In the genomic region with DNA sequence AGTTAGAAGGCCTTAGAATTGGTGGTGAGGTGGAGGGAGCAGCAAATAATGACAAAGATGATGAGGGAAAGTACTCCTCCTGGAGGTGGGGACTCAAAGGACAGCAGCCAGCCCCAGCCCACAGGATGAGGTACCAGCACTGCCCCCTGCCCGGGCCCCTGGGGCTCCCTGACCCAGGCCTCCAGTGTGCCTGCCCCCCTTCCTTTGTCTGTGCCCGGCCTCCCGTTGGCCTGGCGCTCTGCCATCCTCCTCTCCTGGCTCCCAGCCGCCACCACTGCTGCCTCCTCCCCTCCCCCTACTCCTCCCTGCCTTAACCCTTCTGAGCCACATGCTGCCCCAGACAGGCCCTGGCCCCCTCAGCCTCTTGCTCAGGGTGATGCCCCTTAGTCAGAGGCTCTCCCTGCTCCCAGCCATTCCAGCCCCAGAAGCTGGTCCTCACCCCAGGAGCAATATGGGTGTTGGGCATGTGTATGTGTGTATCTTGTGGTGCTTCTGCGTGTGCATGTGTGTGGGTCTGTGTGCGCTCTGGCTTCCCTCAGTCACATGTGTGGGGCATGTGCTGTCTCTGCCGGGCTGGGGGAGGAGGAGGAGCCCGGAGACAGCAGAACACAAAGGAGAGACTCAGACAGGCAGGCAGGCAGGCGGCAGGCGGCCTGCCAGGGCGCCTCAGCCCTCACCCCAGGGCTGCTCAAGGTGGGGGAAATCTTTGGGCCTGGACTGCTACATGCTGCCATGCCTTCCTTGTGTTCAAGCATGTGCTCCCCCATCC, we compare ENCODE assay signal across 8 cellular contexts. TPM values are rescaled to one million over a fixed set of nuclear protein-coding genes. Genes with fewer than 3 reads are reported as not detected.
DNase-seq lines count a peak whose midpoint lies in the region; ATAC-seq, FAIRE-seq and TF ChIP-seq lines count a peak whose summit lies in the region.

No MANE protein-coding gene starts in this region.

- no peak for DNase-seq in GM12891 (ENCODE audit: insufficient read length, low spot score)
- DNase-seq in NCI-H2107 treated with DMSO at 0.1 percent for 48 hours (lab: John Stamatoyannopoulos, UW; ENCODE audit: unreplicated experiment), result peak; percentile 64
- DNase-seq in WTC11 (ENCODE audit: low spot score), result peak; percentile 49
- peak; percentile 62 for DNase-seq in cerebellum (ENCODE audit: low spot score)
- peak; percentile 60 for DNase-seq in kidney glomerular epithelial cell (lab: John Stamatoyannopoulos, UW)
- DNase-seq in stimulated activated CD4-positive, alpha-beta T cell treated with anti-CD3 and anti-CD28 coated beads, Interleukin-12 subunit alpha, Interleukin-12 subunit beta, amount 100 ng/mL, for 48 hours (ENCODE audit: low read depth in 2 of 3, low spot score in 1 of 3), result peak; percentile 39 to 55 (median 47)

- CTCF ChIA-PET in WTC11 (lab: Charles Lee), result interaction anchor here (0.6 to 1.7 kb wide), 6 partner anchors 17 to 277 kb away, joined by 3 to 9 read pairs (median 4); a partner anchor contains a TSS

- peak overlapping the region; percentile 96 for H3K27ac Mint-ChIP-seq in WTC11

- POLR2A ChIA-PET in WTC11 (lab: Charles Lee), result no interaction called here

- no peak for TF ChIP-seq CTCF in WTC11 (IDR thresholded peaks at IDR 0.05)

- peak; percentile 93 for FAIRE-seq in GM12891 (lab: Jason Lieb, UNC)

- H3K9me3 Mint-ChIP-seq in WTC11, result no peaks in the 10 kb centered on the region

- no peaks in the 10 kb centered on the region for H3K27me3 Mint-ChIP-seq in WTC11 (ENCODE audit: low read depth)

- peak overlapping the region; percentile 83 for H3K4me3 Mint-ChIP-seq in WTC11

- peak; percentile 52; the same call in 1 of the 2 replicates for TF ChIP-seq POLR2A in GM12891 (IDR thresholded peaks at IDR 0.05; ENCODE audit: low read depth, low read length)

- peaks cover 72% of the 10 kb centered on the region for H3K4me1 Mint-ChIP-seq in WTC11

- ATAC-seq in WTC11 (peak; percentile 1), GM19324 (IDR thresholded peaks at IDR 0.05; ENCODE audit: low FRiP score, unreplicated experiment) (no peak), GM21367 (IDR thresholded peaks at IDR 0.05; ENCODE audit: unreplicated experiment) (no peak)

- H3K36me3 Mint-ChIP-seq in WTC11, result no peaks in the 10 kb centered on the region

TF ChIP-seq in GM12891, 5 proteins besides CTCF, POLR2A, EP300 and RAD21:
- TF ChIP-seq POU2F2 (IDR thresholded peaks at IDR 0.05; ENCODE audit: low read depth, low read length) (no peak), POLR2AphosphoS5 (IDR thresholded peaks at IDR 0.05; ENCODE audit: low read depth, low read length) (peak; percentile 60), TAF1 (IDR thresholded peaks at IDR 0.05; ENCODE audit: low read depth, low read length) (no peak)
TF ChIP-seq in GM12891: peak in this region for 1.

TF ChIP-seq in WTC11, 78 proteins besides CTCF, POLR2A, EP300 and RAD21 (continues in another document):
- TF ChIP-seq GTF2I (CRISPR knock-in tag; conservative IDR thresholded peaks at IDR 0.05) (no peak), ZBTB21 (CRISPR knock-in tag; IDR thresholded peaks at IDR 0.05; ENCODE audit: borderline replicate concordance) (peak; percentile 38; the same call in 1 of the 2 replicates), ZNF416 (CRISPR knock-in tag; IDR thresholded peaks at IDR 0.05) (no peak), SP1 (CRISPR knock-in tag; conservative IDR thresholded peaks at IDR 0.05) (peak; percentile 74), ETV6 (CRISPR knock-in tag; IDR thresholded peaks at IDR 0.05) (peak; percentile 76; the same call in 1 of the 2 replicates), FOXP1 (CRISPR knock-in tag; IDR thresholded peaks at IDR 0.05; ENCODE audit: borderline replicate concordance) (peak; percentile 65), ZNF219 (CRISPR knock-in tag; IDR thresholded peaks at IDR 0.05; ENCODE audit: borderline replicate concordance) (no peak), IRF2 (CRISPR knock-in tag; IDR thresholded peaks at IDR 0.05; ENCODE audit: borderline replicate concordance, low read depth) (no peak), FOXK1 (CRISPR knock-in tag; IDR thresholded peaks at IDR 0.05) (0 out of 2 replicates have a peak, but pooled peaks have one; percentile 9)
- TF ChIP-seq, protein P1, sequence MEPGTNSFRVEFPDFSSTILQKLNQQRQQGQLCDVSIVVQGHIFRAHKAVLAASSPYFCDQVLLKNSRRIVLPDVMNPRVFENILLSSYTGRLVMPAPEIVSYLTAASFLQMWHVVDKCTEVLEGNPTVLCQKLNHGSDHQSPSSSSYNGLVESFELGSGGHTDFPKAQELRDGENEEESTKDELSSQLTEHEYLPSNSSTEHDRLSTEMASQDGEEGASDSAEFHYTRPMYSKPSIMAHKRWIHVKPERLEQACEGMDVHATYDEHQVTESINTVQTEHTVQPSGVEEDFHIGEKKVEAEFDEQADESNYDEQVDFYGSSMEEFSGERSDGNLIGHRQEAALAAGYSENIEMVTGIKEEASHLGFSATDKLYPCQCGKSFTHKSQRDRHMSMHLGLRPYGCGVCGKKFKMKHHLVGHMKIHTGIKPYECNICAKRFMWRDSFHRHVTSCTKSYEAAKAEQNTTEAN (CRISPR knock-in tag; IDR thresholded peaks at IDR 0.05), result peak; percentile 64; the same call in 1 of the 2 replicates
- TF ChIP-seq, protein P2, sequence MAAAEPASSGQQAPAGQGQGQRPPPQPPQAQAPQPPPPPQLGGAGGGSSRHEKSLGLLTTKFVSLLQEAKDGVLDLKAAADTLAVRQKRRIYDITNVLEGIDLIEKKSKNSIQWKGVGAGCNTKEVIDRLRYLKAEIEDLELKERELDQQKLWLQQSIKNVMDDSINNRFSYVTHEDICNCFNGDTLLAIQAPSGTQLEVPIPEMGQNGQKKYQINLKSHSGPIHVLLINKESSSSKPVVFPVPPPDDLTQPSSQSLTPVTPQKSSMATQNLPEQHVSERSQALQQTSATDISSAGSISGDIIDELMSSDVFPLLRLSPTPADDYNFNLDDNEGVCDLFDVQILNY (CRISPR knock-in tag; IDR thresholded peaks at IDR 0.05), result no peak; the same call in 1 of the 2 replicates
- TF ChIP-seq, protein P3, sequence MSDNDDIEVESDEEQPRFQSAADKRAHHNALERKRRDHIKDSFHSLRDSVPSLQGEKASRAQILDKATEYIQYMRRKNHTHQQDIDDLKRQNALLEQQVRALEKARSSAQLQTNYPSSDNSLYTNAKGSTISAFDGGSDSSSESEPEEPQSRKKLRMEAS (CRISPR knock-in tag; IDR thresholded peaks at IDR 0.05), result peak; percentile 76
- TF ChIP-seq, protein P4, sequence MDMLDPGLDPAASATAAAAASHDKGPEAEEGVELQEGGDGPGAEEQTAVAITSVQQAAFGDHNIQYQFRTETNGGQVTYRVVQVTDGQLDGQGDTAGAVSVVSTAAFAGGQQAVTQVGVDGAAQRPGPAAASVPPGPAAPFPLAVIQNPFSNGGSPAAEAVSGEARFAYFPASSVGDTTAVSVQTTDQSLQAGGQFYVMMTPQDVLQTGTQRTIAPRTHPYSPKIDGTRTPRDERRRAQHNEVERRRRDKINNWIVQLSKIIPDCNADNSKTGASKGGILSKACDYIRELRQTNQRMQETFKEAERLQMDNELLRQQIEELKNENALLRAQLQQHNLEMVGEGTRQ (CRISPR knock-in tag; IDR thresholded peaks at IDR 0.05), result peak; percentile 50
- TF ChIP-seq, protein P5, sequence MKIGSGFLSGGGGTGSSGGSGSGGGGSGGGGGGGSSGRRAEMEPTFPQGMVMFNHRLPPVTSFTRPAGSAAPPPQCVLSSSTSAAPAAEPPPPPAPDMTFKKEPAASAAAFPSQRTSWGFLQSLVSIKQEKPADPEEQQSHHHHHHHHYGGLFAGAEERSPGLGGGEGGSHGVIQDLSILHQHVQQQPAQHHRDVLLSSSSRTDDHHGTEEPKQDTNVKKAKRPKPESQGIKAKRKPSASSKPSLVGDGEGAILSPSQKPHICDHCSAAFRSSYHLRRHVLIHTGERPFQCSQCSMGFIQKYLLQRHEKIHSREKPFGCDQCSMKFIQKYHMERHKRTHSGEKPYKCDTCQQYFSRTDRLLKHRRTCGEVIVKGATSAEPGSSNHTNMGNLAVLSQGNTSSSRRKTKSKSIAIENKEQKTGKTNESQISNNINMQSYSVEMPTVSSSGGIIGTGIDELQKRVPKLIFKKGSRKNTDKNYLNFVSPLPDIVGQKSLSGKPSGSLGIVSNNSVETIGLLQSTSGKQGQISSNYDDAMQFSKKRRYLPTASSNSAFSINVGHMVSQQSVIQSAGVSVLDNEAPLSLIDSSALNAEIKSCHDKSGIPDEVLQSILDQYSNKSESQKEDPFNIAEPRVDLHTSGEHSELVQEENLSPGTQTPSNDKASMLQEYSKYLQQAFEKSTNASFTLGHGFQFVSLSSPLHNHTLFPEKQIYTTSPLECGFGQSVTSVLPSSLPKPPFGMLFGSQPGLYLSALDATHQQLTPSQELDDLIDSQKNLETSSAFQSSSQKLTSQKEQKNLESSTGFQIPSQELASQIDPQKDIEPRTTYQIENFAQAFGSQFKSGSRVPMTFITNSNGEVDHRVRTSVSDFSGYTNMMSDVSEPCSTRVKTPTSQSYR (CRISPR knock-in tag; IDR thresholded peaks at IDR 0.05), result no peak
- TF ChIP-seq, protein P6, sequence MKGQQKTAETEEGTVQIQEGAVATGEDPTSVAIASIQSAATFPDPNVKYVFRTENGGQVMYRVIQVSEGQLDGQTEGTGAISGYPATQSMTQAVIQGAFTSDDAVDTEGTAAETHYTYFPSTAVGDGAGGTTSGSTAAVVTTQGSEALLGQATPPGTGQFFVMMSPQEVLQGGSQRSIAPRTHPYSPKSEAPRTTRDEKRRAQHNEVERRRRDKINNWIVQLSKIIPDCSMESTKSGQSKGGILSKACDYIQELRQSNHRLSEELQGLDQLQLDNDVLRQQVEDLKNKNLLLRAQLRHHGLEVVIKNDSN (CRISPR knock-in tag; IDR thresholded peaks at IDR 0.05), result peak; percentile 43; the same call in 1 of the 2 replicates
- TF ChIP-seq, protein P7, sequence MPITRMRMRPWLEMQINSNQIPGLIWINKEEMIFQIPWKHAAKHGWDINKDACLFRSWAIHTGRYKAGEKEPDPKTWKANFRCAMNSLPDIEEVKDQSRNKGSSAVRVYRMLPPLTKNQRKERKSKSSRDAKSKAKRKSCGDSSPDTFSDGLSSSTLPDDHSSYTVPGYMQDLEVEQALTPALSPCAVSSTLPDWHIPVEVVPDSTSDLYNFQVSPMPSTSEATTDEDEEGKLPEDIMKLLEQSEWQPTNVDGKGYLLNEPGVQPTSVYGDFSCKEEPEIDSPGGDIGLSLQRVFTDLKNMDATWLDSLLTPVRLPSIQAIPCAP (CRISPR knock-in tag; IDR thresholded peaks at IDR 0.05), result peak; percentile 79; the same call in 1 of the 2 replicates

RNA-seq across cellular contexts. Expression of a gene that starts 2.6 kb away (rescaled TPM):
- 34.0 TPM for polyA plus RNA-seq in GM12891 (2012; ENCODE audit: low read depth, missing spikeins)
- 89.1 to 100 TPM (median 94.2 TPM) in 3 replicates for total RNA-seq in WTC11 (2021)
- 73.6 TPM for total RNA-seq in cerebellum

RNA-seq across cellular contexts. Expression of a gene that starts 15.3 kb away (rescaled TPM):
- 22.3 TPM for polyA plus RNA-seq in GM12891 (2012; ENCODE audit: low read depth, missing spikeins)
- 68.0 to 79.4 TPM (median 69.7 TPM) in 3 replicates for total RNA-seq in WTC11 (2021)
- 12.3 TPM for total RNA-seq in cerebellum

RNA-seq across cellular contexts. Expression of a gene that starts 34.6 kb away (rescaled TPM):
- polyA plus RNA-seq in GM12891 (2012; ENCODE audit: low read depth, missing spikeins), result 68.9 TPM
- total RNA-seq in WTC11 (2021), result 125 to 165 TPM (median 129 TPM) in 3 replicates
- 25.6 TPM for total RNA-seq in cerebellum

RNA-seq across cellular contexts. Expression of a gene that starts 52.4 kb away (rescaled TPM):
- 10.1 TPM for polyA plus RNA-seq in GM12891 (2012; ENCODE audit: low read depth, missing spikeins)
- total RNA-seq in WTC11 (2021), result 18.7 to 20.6 TPM (median 20.6 TPM) in 3 replicates
- 6.5 TPM for total RNA-seq in cerebellum
